Comparison of ENCODE assay signal across 31 cellular contexts in genomic region chr7:136526408-136527105, GRCh38.
DNase-seq lines count a peak whose midpoint lies in the region; ATAC-seq, FAIRE-seq and TF ChIP-seq lines count a peak whose summit lies in the region.
"Had no signal": no experiment of that assay in that cellular context is flagged by ENCODE, and none has a peak within 500 bp of the region (broad histone marks: within the 10 kb centered on the region; RNA-seq: fewer than 3 reads in every experiment).

No MANE protein-coding gene starts in this region.

- RAD21 ChIA-PET in GM12878 (lab: Charles Lee; ENCODE audit: unreplicated experiment), result no interaction called here

- H2BK5ac ChIP-seq in IMR-90 (ENCODE audit: low read depth, low read length, poor library complexity, severe bottlenecking), result no peak overlapping the region

- TF ChIP-seq RAD21 in IMR-90 (IDR thresholded peaks at IDR 0.05; ENCODE audit: low read length) (no peak), GM12878 (IDR thresholded peaks at IDR 0.05; ENCODE audit: insufficient read depth, low read depth, low read length) (no peak)

- no peak overlapping the region for H2AK9ac ChIP-seq in IMR-90 (replicated peaks; ENCODE audit: low read depth, low read length, poor library complexity)

- FAIRE-seq in GM12878 (lab: Jason Lieb, UNC), result no peak
- FAIRE-seq: GM18507, H54, HepG2, K562 had no signal

- no peaks in the 10 kb centered on the region for H3K9me3 Mint-ChIP-seq in MCF 10A (ENCODE audit: unreplicated experiment)

- DNase-seq in MCF 10A (ENCODE audit: unreplicated experiment), result peak; percentile 16
- no peak for DNase-seq in breast epithelium (ENCODE audit: low spot score in 2 of 2)
- DNase-seq in IMR-90, result no peak
- no peak for DNase-seq in GM12878 (ENCODE audit: low read depth, low spot score)
- peak; percentile 58 for DNase-seq in posterior vena cava (ENCODE audit: low spot score)
- DNase-seq in activated CD8-positive, alpha-beta memory T cell treated with anti-CD3 and anti-CD28 coated beads for 24 hours, result no peak
- DNase-seq in GM10266 (ENCODE audit: extremely low spot score), result no peak
- DNase-seq: 8988T; ACHN; BE2C; CD8-positive, alpha-beta memory T cell; DMS79 treated with DMSO at 0.1 percent for 48 hours; GF-D8; Kasumi-1; NCI-H1105 treated with DMSO at 0.1 percent for 48 hours; NCI-H146; NCI-H1930; NCI-H2107; NCI-H446; NCI-H524 treated with DMSO at 0.1 percent for 48 hours; NCI-H774; SIG-M5 had no signal

- no peak overlapping the region for H4K91ac ChIP-seq in IMR-90 (ENCODE audit: insufficient read depth, low read depth, low read length)

- H3K27ac ChIP-seq in breast epithelium (no peak overlapping the region), IMR-90 (ENCODE audit: insufficient read depth, low read length) (no peak overlapping the region), GM12878 (ENCODE audit: control insufficient read depth, insufficient read depth) (no peak overlapping the region)
- H3K27ac ChIP-seq: RWPE1, SK-N-MC had no signal

- no TSS peak for BruUV-seq in MCF 10A (replicated peaks; lab: Mats Ljungman, UMichigan)
- no TSS peak for BruUV-seq in IMR-90 (replicated peaks; lab: Mats Ljungman, UMichigan)
- BruUV-seq in GM12878 (replicated peaks; lab: Mats Ljungman, UMichigan), result no TSS peak

- H3K4me1 ChIP-seq in breast epithelium (no peaks in the 10 kb centered on the region), IMR-90 (ENCODE audit: control insufficient read depth, insufficient read depth, low read length) (peaks cover 3% of the 10 kb centered on the region; the same call in 1 of the 2 replicates), GM12878 (ENCODE audit: control insufficient read depth, insufficient read depth, low read length) (no peaks in the 10 kb centered on the region)

- no peak overlapping the region for H4K8ac ChIP-seq in IMR-90 (ENCODE audit: low read depth in 2 of 2, low read length in 2 of 2)

- H3K36me3 ChIP-seq in breast epithelium (no peaks in the 10 kb centered on the region), IMR-90 (ENCODE audit: control insufficient read depth, insufficient read depth, low read length) (no peaks in the 10 kb centered on the region), GM12878 (ENCODE audit: control insufficient read depth in 2 of 2, insufficient read depth in 2 of 2, low read length in 1 of 2) (no peaks in the 10 kb centered on the region)
- H3K36me3 ChIP-seq: BE2C had no signal

- TF ChIP-seq EP300 in GM12878 (IDR thresholded peaks at IDR 0.05; ENCODE audit: borderline replicate concordance in 1 of 2, control insufficient read depth in 1 of 2, low read depth in 2 of 2, low read length in 2 of 2), result no peak

- H2BK20ac ChIP-seq in IMR-90 (ENCODE audit: low read depth, low read length), result no peak overlapping the region

- dilution Hi-C loops in IMR-90 (cut with HindIII; ENCODE audit: low sequenced_read_pairs, unreplicated experiment), result no loop called here

- no peak overlapping the region for H3K4me3 Mint-ChIP-seq in MCF 10A (ENCODE audit: unreplicated experiment)
- H3K4me3 Mint-ChIP-seq: CD14-positive monocyte; CD8-positive, alpha-beta memory T cell had no signal

- H3K9me3 ChIP-seq in breast epithelium (peaks cover 0 to 25% of the 10 kb centered on the region in 2 donors), IMR-90 (ENCODE audit: control insufficient read depth, insufficient read depth, low read length) (peaks cover 4% of the 10 kb centered on the region), GM12878 (replicated peaks; ENCODE audit: control insufficient read depth, insufficient read depth, low read length) (no peaks in the 10 kb centered on the region; the same call in 2 of the 3 replicates)
- H3K9me3 ChIP-seq: BE2C had no signal

- intact Hi-C loops in MCF 10A (cut with micrococcal nuclease), result no loop called here
- intact Hi-C loops in breast epithelium (cut with DNase I; ENCODE audit: low total_unique reads), result no loop called here
- intact Hi-C loops in IMR-90 (cut with micrococcal nuclease), result loop anchor here (5.0 kb wide), 1 partner anchor 471 kb away; no protein-coding TSS in a partner anchor
- intact Hi-C loops in GM12878 (cut with micrococcal nuclease; ENCODE audit: unreplicated experiment), result no loop called here
- intact Hi-C loops in posterior vena cava (cut with DNase I), result no loop called here

- no peak overlapping the region for H3K4ac ChIP-seq in IMR-90 (ENCODE audit: low read depth, low read length)

- H3K4me2 ChIP-seq in IMR-90 (ENCODE audit: low read depth, low read length) (no peak overlapping the region), GM12878 (ENCODE audit: control insufficient read depth, insufficient read depth) (no peak overlapping the region)

- ATAC-seq in IMR-90 (ENCODE audit: low read depth) (no peak), GM12878 (peak; percentile 46; the same call in 1 of the 3 replicates), HG02571 (IDR thresholded peaks at IDR 0.05; ENCODE audit: unreplicated experiment) (no peak)
- ATAC-seq: HepG2, K562, Panc1 had no signal

- in situ Hi-C loops in IMR-90 (cut with MboI; ENCODE audit: low sequenced_read_pairs) (no loop called here), GM12878 (cut with MboI) (no loop called here)

- H3K23ac ChIP-seq in IMR-90 (ENCODE audit: low read depth, low read length), result no peak overlapping the region

- SMC1A ChIA-PET in GM12878 (lab: Charles Lee; ENCODE audit: uncharacterized antibody, unreplicated experiment), result no interaction called here

- CTCF ChIA-PET in MCF 10A (lab: Yijun Ruan, JAX) (no interaction called here), IMR-90 (lab: Yijun Ruan, JAX) (no interaction called here), GM12878 (lab: Yijun Ruan, JAX) (no interaction called here)

- H3K18ac ChIP-seq in IMR-90 (ENCODE audit: low read depth, low read length), result no peak overlapping the region

- no peak overlapping the region for H3K9ac ChIP-seq in IMR-90 (ENCODE audit: low read depth, low read length)
- H3K9ac ChIP-seq in GM12878 (ENCODE audit: control insufficient read depth, insufficient read depth, low read length), result no peak overlapping the region

- TF ChIP-seq CTCF in MCF 10A (IDR thresholded peaks at IDR 0.05; ENCODE audit: unreplicated experiment) (no peak), breast epithelium (IDR thresholded peaks at IDR 0.05) (no peak), IMR-90 (conservative IDR thresholded peaks at IDR 0.05; ENCODE audit: low read depth, low read length) (no peak), GM12878 (IDR thresholded peaks at IDR 0.05 in 2 of 3, conservative IDR thresholded peaks at IDR 0.05 in 1 of 3; ENCODE audit: control insufficient read depth in 2 of 3, extremely low read depth in 1 of 3, insufficient read depth in 1 of 3, low read depth in 3 of 3, low read length in 3 of 3) (no peak), GM10266 (IDR thresholded peaks at IDR 0.05; ENCODE audit: control insufficient read depth, insufficient read depth, low read depth, missing control alignments) (no peak)

- H4K5ac ChIP-seq in IMR-90 (ENCODE audit: low read depth, low read length), result no peak overlapping the region

- H3K27me3 ChIP-seq in breast epithelium (no peaks in the 10 kb centered on the region), IMR-90 (ENCODE audit: control insufficient read depth, insufficient read depth, low read length) (no peaks in the 10 kb centered on the region), GM12878 (replicated peaks in 1 of 2; ENCODE audit: control insufficient read depth in 2 of 2, insufficient read depth in 2 of 2, low read length in 1 of 2) (no peaks in the 10 kb centered on the region)
- H3K27me3 ChIP-seq: BE2C had no signal

- no peak for TF ChIP-seq POLR2A in breast epithelium (IDR thresholded peaks at IDR 0.05)
- no peak for TF ChIP-seq POLR2A in IMR-90 (IDR thresholded peaks at IDR 0.05; ENCODE audit: low read depth, low read length)
- no peak for TF ChIP-seq POLR2A in GM12878 (IDR thresholded peaks at IDR 0.05; ENCODE audit: low read depth, low read length)

- POLR2A ChIA-PET in MCF 10A (lab: Yijun Ruan, JAX) (no interaction called here), IMR-90 (lab: Charles Lee; ENCODE audit: unreplicated experiment) (no interaction called here), GM12878 (lab: Charles Lee) (no interaction called here)

- H3K27me3 Mint-ChIP-seq in MCF 10A (ENCODE audit: insufficient read depth, unreplicated experiment), result no peaks in the 10 kb centered on the region
- H3K27me3 Mint-ChIP-seq: CD8-positive, alpha-beta memory T cell had no signal

- no peak overlapping the region for H2BK120ac ChIP-seq in IMR-90 (ENCODE audit: low read depth, low read length)

- no peaks in the 10 kb centered on the region for H3K79me1 ChIP-seq in IMR-90 (ENCODE audit: low read depth in 1 of 2, low read length in 2 of 2)

- H3K9me1 ChIP-seq in IMR-90 (ENCODE audit: insufficient read depth, low read length), result 0 out of 2 replicates have a peak, but pooled peaks cover 3% of the 10 kb centered on the region

- H2AFZ ChIP-seq in IMR-90 (replicated peaks; ENCODE audit: low read length, poor library complexity), result peak overlapping the region; percentile 67
- no peak overlapping the region for H2AFZ ChIP-seq in GM12878 (ENCODE audit: control insufficient read depth, low read depth, low read length)

- 82% methylated on average over 5 of the region's 7 CpGs; no CpG with 5 or more reads in 1 of the 2 experiments for WGBS in IMR-90 (ENCODE audit: extremely low coverage in 2 of 2, insufficient read length in 1 of 2), 2 experiments
- WGBS in GM12878 (ENCODE audit: insufficient coverage, insufficient replicate concordance, low lambda C conversion rate, missing lambda C conversion rate), result 26% methylated on average over 7 of the region's 7 CpGs

- no peak overlapping the region for H3K14ac ChIP-seq in IMR-90 (replicated peaks; ENCODE audit: low read depth, low read length)

- H3K27ac Mint-ChIP-seq in MCF 10A (ENCODE audit: low read depth, unreplicated experiment), result no peak overlapping the region
- H3K27ac Mint-ChIP-seq: CD14-positive monocyte; CD8-positive, alpha-beta memory T cell had no signal

- H3K36me3 Mint-ChIP-seq in MCF 10A (ENCODE audit: insufficient read depth, unreplicated experiment), result peaks cover 1% of the 10 kb centered on the region
- H3K36me3 Mint-ChIP-seq: CD14-positive monocyte; CD8-positive, alpha-beta memory T cell had no signal

- no peak overlapping the region for H2BK15ac ChIP-seq in IMR-90 (ENCODE audit: low read depth, low read length)

- H3K79me2 ChIP-seq in GM12878 (ENCODE audit: control insufficient read depth, insufficient read depth, low read length), result no peaks in the 10 kb centered on the region

- H3K56ac ChIP-seq in IMR-90 (ENCODE audit: extremely low read depth, insufficient read depth, low read length), result no peak overlapping the region

- H2AK5ac ChIP-seq in IMR-90 (ENCODE audit: low read depth, low read length), result no peak overlapping the region

- no peaks in the 10 kb centered on the region for H4K20me1 ChIP-seq in IMR-90 (ENCODE audit: insufficient read depth, low read length)
- H4K20me1 ChIP-seq in GM12878 (ENCODE audit: control insufficient read depth, insufficient read depth), result no peaks in the 10 kb centered on the region

- H3K4me1 Mint-ChIP-seq in MCF 10A (ENCODE audit: insufficient read depth, unreplicated experiment), result peaks cover 9% of the 10 kb centered on the region
- H3K4me1 Mint-ChIP-seq: CD14-positive monocyte; CD8-positive, alpha-beta memory T cell had no signal

- H3K4me3 ChIP-seq in breast epithelium, result no peak overlapping the region
- H3K4me3 ChIP-seq in IMR-90 (ENCODE audit: insufficient read depth, low read depth, low read length), result no peak overlapping the region
- no peak overlapping the region for H3K4me3 ChIP-seq in GM12878
- H3K4me3 ChIP-seq: K562, SK-N-MC had no signal

Comparison
In these comparisons a context has a peak if more than half of its experiments do, and no peak if none do; other contexts are left out.
1. DNase-seq: peak in MCF 10A (single experiment) and posterior vena cava (single experiment); none in breast epithelium (0 of 2), IMR-90 (single experiment), GM12878 (single experiment), activated CD8-positive, alpha-beta memory T cell treated with anti-CD3 and anti-CD28 coated beads for 24 hours (single experiment) and GM10266 (single experiment).